In the genomic region with DNA sequence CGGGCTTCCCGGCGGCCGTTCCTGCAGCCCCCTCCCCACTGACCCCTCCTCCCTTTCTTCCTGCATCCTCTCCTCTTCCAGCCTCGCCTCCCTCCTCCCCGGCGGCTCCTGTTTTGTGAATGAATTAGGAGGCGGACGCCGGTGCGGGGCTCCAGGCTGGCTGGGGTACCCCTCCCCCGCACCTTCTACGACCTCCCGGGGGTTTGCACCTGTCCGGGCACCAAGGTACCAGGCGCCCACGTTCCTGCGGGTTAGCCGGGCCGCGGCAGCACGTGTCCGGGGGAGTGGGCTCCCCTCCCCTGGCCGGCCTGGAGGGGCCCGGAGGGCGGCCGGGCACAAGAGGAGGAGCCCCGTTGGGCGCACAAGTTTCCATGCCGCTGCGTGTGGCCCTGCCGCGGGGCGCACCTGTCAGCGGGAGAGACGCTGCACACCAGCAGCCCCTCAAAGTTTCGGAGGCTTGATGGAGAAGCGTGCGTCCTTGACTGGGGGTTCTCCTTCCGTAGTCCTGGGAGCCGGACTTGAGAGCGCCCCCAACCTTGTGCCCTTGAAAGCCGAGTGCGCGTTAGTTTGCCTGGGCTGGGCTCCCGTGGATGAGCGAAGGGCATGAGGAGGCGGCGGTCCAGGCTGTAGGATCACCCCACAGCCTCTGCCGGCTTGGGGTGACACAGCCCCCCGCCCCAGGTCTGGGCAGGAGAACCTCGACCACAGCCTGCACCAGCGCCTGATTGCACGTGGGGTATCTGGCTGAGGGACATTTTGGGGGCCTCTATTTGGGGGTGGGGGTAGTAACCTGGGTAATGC, we compare ENCODE assay signal across 8 cellular contexts. TPM values are rescaled to one million over a fixed set of nuclear protein-coding genes. Genes with fewer than 3 reads are reported as not detected.
A peak's percentile ranks its signal among the peaks of the same experiment; 100 is the strongest.
DNase-seq lines count a peak whose midpoint lies in the region; ATAC-seq and TF ChIP-seq lines count a peak whose summit lies in the region.

No MANE protein-coding gene starts in this region.

- H3K27ac ChIP-seq in VCaP: peak overlapping the region; percentile 45; the same call in 1 of the 2 replicates
- no peak overlapping the region for H3K27ac ChIP-seq in heart left ventricle
- H3K27ac ChIP-seq in gastrocnemius medialis: no peak overlapping the region

- H3K4me1 ChIP-seq in heart left ventricle (peaks cover 0 to 35% (median 26%) of the 10 kb centered on the region in 12 donors), gastrocnemius medialis (peaks cover 16 to 19% of the 10 kb centered on the region in 2 donors)

- DNase-seq in activated CD4-positive, alpha-beta T cell treated with anti-CD3 and anti-CD28 coated beads for 36 hours: peak; percentile 14
- no peak for DNase-seq in activated CD4-positive, alpha-beta T cell treated with anti-CD3 and anti-CD28 coated beads, Interleukin-2, amount 50 U/mL, for 1 hour
- DNase-seq in heart left ventricle (no peak), gastrocnemius medialis (no peak)

- no peak overlapping the region for H3K27ac Mint-ChIP-seq in activated CD4-positive, alpha-beta T cell treated with anti-CD3 and anti-CD28 coated beads for 36 hours

- H3K27me3 Mint-ChIP-seq in activated CD4-positive, alpha-beta T cell treated with anti-CD3 and anti-CD28 coated beads for 36 hours: peaks cover 24% of the 10 kb centered on the region

- CTCF ChIA-PET in activated CD4-positive, alpha-beta T cell treated with anti-CD3 and anti-CD28 coated beads for 36 hours (lab: Charles Lee): interaction anchor here (0.5 to 2.2 kb wide), 6 partner anchors 17 to 579 kb away, joined by 3 to 17 read pairs (median 4); no protein-coding TSS in a partner anchor

- POLR2A ChIA-PET in activated CD4-positive, alpha-beta T cell treated with anti-CD3 and anti-CD28 coated beads for 36 hours (lab: Charles Lee): interaction anchor here (0.8 kb wide), 2 partner anchors 18 to 441 kb away, joined by 3 read pairs; no protein-coding TSS in a partner anchor

- H3K36me3 ChIP-seq in heart left ventricle (peaks cover 0 to 19% (median 6%) of the 10 kb centered on the region in 9 donors), gastrocnemius medialis (peaks cover 0 to 6% of the 10 kb centered on the region in 2 donors)

- no peak for TF ChIP-seq POLR2A in heart left ventricle (IDR thresholded peaks at IDR 0.05)
- no peak for TF ChIP-seq POLR2A in gastrocnemius medialis (IDR thresholded peaks at IDR 0.05)

- no peaks in the 10 kb centered on the region for H3K9me3 Mint-ChIP-seq in activated CD4-positive, alpha-beta T cell treated with anti-CD3 and anti-CD28 coated beads for 36 hours (ENCODE audit: low read depth)

- TF ChIP-seq CTCF in VCaP (conservative IDR thresholded peaks at IDR 0.05): no peak
- no peak for TF ChIP-seq CTCF in heart left ventricle (IDR thresholded peaks at IDR 0.05)
- no peak for TF ChIP-seq CTCF in gastrocnemius medialis (IDR thresholded peaks at IDR 0.05 in 4 of 5, conservative IDR thresholded peaks at IDR 0.05 in 1 of 5)

- in situ Hi-C loops in gastrocnemius medialis (cut with MboI; ENCODE audit: low sequenced_read_pairs in 4 of 4): loop anchor here in 2 of 4 donors (25.0 kb wide), 1 partner anchor 569 kb away; the partner anchor contains the start of gene ZFP90 (in 2 of the 2)

- H3K4me3 Mint-ChIP-seq in activated CD4-positive, alpha-beta T cell treated with anti-CD3 and anti-CD28 coated beads for 36 hours: peak overlapping the region; percentile 49

- peak overlapping the region; percentile 34 to 75 (median 58) for H3K4me3 ChIP-seq in heart left ventricle
- H3K4me3 ChIP-seq in gastrocnemius medialis: peak overlapping the region; percentile 49 to 59 (median 54)

- intact Hi-C loops in activated CD4-positive, alpha-beta T cell treated with anti-CD3 and anti-CD28 coated beads for 36 hours (cut with DNase I, micrococcal nuclease): loop anchor here (5.0 to 10.0 kb wide), 4 partner anchors 204 to 514 kb away; no protein-coding TSS in a partner anchor
- intact Hi-C loops in heart left ventricle (cut with DNase I): loop anchor here in 6 of 10 donors (2.0 to 10.0 kb wide), 3 partner anchors 66 to 204 kb away; no protein-coding TSS in a partner anchor
- intact Hi-C loops in gastrocnemius medialis (cut with DNase I; ENCODE audit: low total_unique reads): loop anchor here (5.0 kb wide), 1 partner anchor 204 kb away; no protein-coding TSS in a partner anchor

- peaks cover 10% of the 10 kb centered on the region for H3K36me3 Mint-ChIP-seq in activated CD4-positive, alpha-beta T cell treated with anti-CD3 and anti-CD28 coated beads for 36 hours (ENCODE audit: low read depth)

- ATAC-seq in activated CD4-positive, alpha-beta T cell treated with anti-CD3 and anti-CD28 coated beads for 36 hours: no peak
- peak in 2 of 4 donors; percentile 2 to 10 for ATAC-seq in heart left ventricle
- no peak for ATAC-seq in gastrocnemius medialis
- no peak for ATAC-seq in HG03196 (IDR thresholded peaks at IDR 0.05; ENCODE audit: unreplicated experiment)
- ATAC-seq in GM19324 (IDR thresholded peaks at IDR 0.05; ENCODE audit: low FRiP score, unreplicated experiment): no peak
- ATAC-seq in HG03571 (IDR thresholded peaks at IDR 0.05; ENCODE audit: unreplicated experiment): no peak

- peaks cover 16% of the 10 kb centered on the region for H3K4me1 Mint-ChIP-seq in activated CD4-positive, alpha-beta T cell treated with anti-CD3 and anti-CD28 coated beads for 36 hours

- H3K9me3 ChIP-seq in heart left ventricle: no peaks in the 10 kb centered on the region
- H3K9me3 ChIP-seq in gastrocnemius medialis: no peaks in the 10 kb centered on the region

- WGBS in heart left ventricle, 4 donors: 0 to 1% (median 1%) methylated on average over 20 to 54 of the region's 54 CpGs

- H3K27me3 ChIP-seq in heart left ventricle: peaks cover 0 to 24% (median 0%) of the 10 kb centered on the region in 9 donors
- H3K27me3 ChIP-seq in gastrocnemius medialis: no peaks in the 10 kb centered on the region

RNA-seq across cellular contexts. Expression of gene HAS3, which starts 1.2 kb away (rescaled TPM):
- total RNA-seq in activated CD4-positive, alpha-beta T cell treated with anti-CD3 and anti-CD28 coated beads for 36 hours: under 1 TPM; 0.39 to 0.42 TPM
- total RNA-seq in heart left ventricle (1 to 10 TPM in 2 of 9 donors, under 1 TPM in 7; 0.21 to 2.0 (median 0.48) TPM), gastrocnemius medialis (10 to 100 TPM in 1 of 4 donors, 1 to 10 TPM in 1, under 1 TPM in 1, not detected in 1; 0.23 to 10.0 (median 1.6) TPM)
- under 1 TPM; 0.27 to 0.72 TPM for polyA plus RNA-seq in heart left ventricle

RNA-seq across cellular contexts. Expression of gene CHTF8, which starts 25.7 kb away (rescaled TPM):
- 100 to 1,000 TPM; 153 to 194 TPM for total RNA-seq in activated CD4-positive, alpha-beta T cell treated with anti-CD3 and anti-CD28 coated beads for 36 hours
- total RNA-seq in heart left ventricle (10 to 100 TPM; 31.5 to 79.7 (median 57.2) TPM), gastrocnemius medialis (10 to 100 TPM; 27.3 to 52.3 (median 34.8) TPM)
- 10 to 100 TPM; 18.7 to 53.2 TPM for polyA plus RNA-seq in heart left ventricle

RNA-seq across cellular contexts. Expression of gene UTP4, which starts 25.8 kb away (rescaled TPM):
- 100 to 1,000 TPM; 102 to 119 TPM for total RNA-seq in activated CD4-positive, alpha-beta T cell treated with anti-CD3 and anti-CD28 coated beads for 36 hours
- total RNA-seq in heart left ventricle (10 to 100 TPM; 12.8 to 38.2 (median 28.3) TPM), gastrocnemius medialis (10 to 100 TPM; 33.1 to 44.2 (median 35.5) TPM)
- 10 to 100 TPM; 11.8 to 31.1 TPM for polyA plus RNA-seq in heart left ventricle
